ENCODE assay signal across 8 cellular contexts in the genomic region with DNA sequence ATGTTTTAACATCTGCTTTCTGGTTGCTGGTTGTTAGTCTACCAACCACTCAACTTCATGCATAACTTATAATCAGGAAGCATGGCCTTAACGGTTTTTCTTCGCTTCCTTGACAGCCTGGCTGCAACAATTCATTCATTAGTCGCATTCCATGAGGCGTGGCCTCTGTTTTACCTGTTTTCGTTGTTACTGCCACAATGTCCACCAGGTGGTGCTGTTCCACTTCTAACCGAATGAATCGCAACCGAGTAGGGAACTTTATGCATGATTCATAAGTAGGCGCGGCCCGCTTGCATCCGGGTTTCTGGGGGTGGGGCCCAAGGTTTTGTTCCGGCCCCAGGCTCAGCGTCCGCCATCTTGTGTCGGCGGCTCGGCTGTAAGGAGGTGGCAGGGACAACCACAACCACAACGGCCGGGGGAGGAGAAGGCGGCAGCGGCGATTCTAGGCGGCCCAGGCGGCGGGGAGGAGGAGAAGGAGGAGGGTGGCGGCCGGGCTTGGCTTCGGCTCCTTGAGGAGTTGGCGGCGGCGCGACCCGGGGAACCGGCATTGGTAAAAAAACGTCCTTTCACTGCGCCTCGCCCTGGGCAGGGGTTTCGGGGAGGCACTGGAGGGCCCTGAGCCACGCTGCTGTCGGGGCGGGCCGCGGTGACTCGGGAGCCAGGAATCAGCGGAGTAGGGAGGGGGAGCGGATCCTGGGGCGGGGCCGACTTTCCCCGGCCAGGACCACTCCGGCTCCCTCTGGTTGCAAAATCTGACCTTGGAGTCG. TPM values are rescaled to one million over a fixed set of nuclear protein-coding genes. Genes with fewer than 3 reads are reported as not detected.
DNase-seq lines count a peak whose midpoint lies in the region; ATAC-seq, FAIRE-seq and TF ChIP-seq lines count a peak whose summit lies in the region.

UBA1 (plus strand) TSS at position 355 of the 767 bp plus-strand sequence. CDS start 4,974 bp downstream, outside the sequence.

- H3K27me3 ChIP-seq in BE2C = no peaks in the 10 kb centered on the region
- H3K27me3 ChIP-seq in layer of hippocampus (ENCODE audit: control insufficient read depth, insufficient read depth, low read length) = no peaks in the 10 kb centered on the region

- TF ChIP-seq CTCF in BE2C (IDR thresholded peaks at IDR 0.05; ENCODE audit: low read depth, low read length) = peak; percentile 65

- FAIRE-seq in GM19239 (lab: Jason Lieb, UNC) = peak; percentile 100

- H3K27ac ChIP-seq in cingulate gyrus (ENCODE audit: low read depth, low read length) = peak within 1 kb of the TSS; percentile 98
- peak within 1 kb of the TSS; percentile 96 for H3K27ac ChIP-seq in layer of hippocampus (ENCODE audit: low read depth, low read length)

- DNase-seq in BE2C (peak; percentile 91), GM19239 (ENCODE audit: insufficient read length, low spot score) (peak; percentile 54), NCI-H524 treated with DMSO at 0.1 percent for 48 hours (lab: John Stamatoyannopoulos, UW) (peak; percentile 75)
- DNase-seq in activated CD4-positive, alpha-beta T cell treated with anti-CD3 and anti-CD28 coated beads for 4 hours = peak; percentile 90 to 99
- DNase-seq in stimulated activated CD4-positive, alpha-beta T cell treated with anti-CD3 and anti-CD28 coated beads, Interleukin-1b, Interleukin-23, amount 100 ng/mL, for 4 hours (ENCODE audit: low read depth in 2 of 2) = peak; percentile 73 to 97

- peaks cover 3% of the 10 kb centered on the region for H3K4me1 ChIP-seq in BE2C

- H3K36me3 ChIP-seq in BE2C = peaks cover 18% of the 10 kb centered on the region

- H3K9me3 ChIP-seq in BE2C = no peaks in the 10 kb centered on the region

- peak; percentile 47 for ATAC-seq in HG03460 (IDR thresholded peaks at IDR 0.05; ENCODE audit: unreplicated experiment)

- H3K4me3 ChIP-seq in BE2C (ENCODE audit: low read depth, low read length) = peak within 1 kb of the TSS; percentile 86

RNA-seq across cellular contexts. Expression of gene UBA1, which starts in this region (rescaled TPM):
- 174 TPM for polyA plus RNA-seq in BE2C (2012; ENCODE audit: insufficient read depth, insufficient read length, low read depth)

Comparison
In these comparisons a context has a peak if more than half of its experiments do, and no peak if none do; other contexts are left out.
1. Peak in every context shown above with its lines: DNase-seq, ATAC-seq, H3K4me3 ChIP-seq and H3K27ac ChIP-seq.